ENCODE assay signal across 8 cellular contexts in genomic region chr10:116796910-116797513, GRCh38. TPM values are rescaled to one million over a fixed set of nuclear protein-coding genes. Genes with fewer than 3 reads are reported as not detected.
DNase-seq lines count a peak whose midpoint lies in the region; ATAC-seq and TF ChIP-seq lines count a peak whose summit lies in the region.

No MANE protein-coding gene starts in this region.

- TF ChIP-seq CTCF in AG10803 (conservative IDR thresholded peaks at IDR 0.05; ENCODE audit: low read length), result peak; percentile 97

- POLR2A ChIA-PET in activated CD4-positive, alpha-beta T cell treated with anti-CD3 and anti-CD28 coated beads, Interleukin-2, amount 10 ng/mL, durations not matched to agents 7 days and 5 days (lab: Charles Lee), result interaction anchor here (0.7 kb wide), 1 partner anchor 10 kb away, joined by 3 read pairs; no protein-coding TSS in a partner anchor

- DNase-seq in AG10803 (ENCODE audit: low read depth) (peak; percentile 58), NCI-H510A (lab: John Stamatoyannopoulos, UW) (peak; percentile 31), dermis blood vessel endothelial cell (peak; percentile 86), lung microvascular endothelial cell (ENCODE audit: low read depth in 2 of 2) (peak; percentile 79 to 86)
- peak; percentile 75 for DNase-seq in activated CD4-positive, alpha-beta T cell treated with anti-CD3 and anti-CD28 coated beads, Interleukin-2, amount 10 ng/mL, durations not matched to agents 7 days and 5 days
- DNase-seq in stimulated activated CD8-positive, alpha-beta memory T cell treated with anti-CD3 and anti-CD28 coated beads, Interleukin-15, amount 100 ng/mL, for 48 hours (ENCODE audit: low read depth in 2 of 2), result peak; percentile 31 to 49

- H3K4me3 Mint-ChIP-seq in activated CD4-positive, alpha-beta T cell treated with anti-CD3 and anti-CD28 coated beads, Interleukin-2, amount 10 ng/mL, durations not matched to agents 7 days and 5 days, result no peak overlapping the region

- no peak overlapping the region for H3K27ac Mint-ChIP-seq in activated CD4-positive, alpha-beta T cell treated with anti-CD3 and anti-CD28 coated beads, Interleukin-2, amount 10 ng/mL, durations not matched to agents 7 days and 5 days

- no peak overlapping the region for H3K4me3 ChIP-seq in AG10803 (ENCODE audit: low read length)

- H3K27me3 Mint-ChIP-seq in activated CD4-positive, alpha-beta T cell treated with anti-CD3 and anti-CD28 coated beads, Interleukin-2, amount 10 ng/mL, durations not matched to agents 7 days and 5 days, result peaks cover 4% of the 10 kb centered on the region

- ATAC-seq in GM18868 (IDR thresholded peaks at IDR 0.05; ENCODE audit: unreplicated experiment), result peak; percentile 94
- ATAC-seq in HG03196 (IDR thresholded peaks at IDR 0.05; ENCODE audit: unreplicated experiment), result peak; percentile 84

- CTCF ChIA-PET in activated CD4-positive, alpha-beta T cell treated with anti-CD3 and anti-CD28 coated beads, Interleukin-2, amount 10 ng/mL, durations not matched to agents 7 days and 5 days (lab: Charles Lee), result interaction anchor here (1.1 to 7.6 kb wide), 5 partner anchors 9 to 420 kb away, joined by 4 to 46 read pairs (median 11); no protein-coding TSS in a partner anchor

- no peaks in the 10 kb centered on the region for H3K9me3 Mint-ChIP-seq in activated CD4-positive, alpha-beta T cell treated with anti-CD3 and anti-CD28 coated beads, Interleukin-2, amount 10 ng/mL, durations not matched to agents 7 days and 5 days

- H3K36me3 Mint-ChIP-seq in activated CD4-positive, alpha-beta T cell treated with anti-CD3 and anti-CD28 coated beads, Interleukin-2, amount 10 ng/mL, durations not matched to agents 7 days and 5 days (ENCODE audit: low read depth), result no peaks in the 10 kb centered on the region

- H3K4me1 Mint-ChIP-seq in activated CD4-positive, alpha-beta T cell treated with anti-CD3 and anti-CD28 coated beads, Interleukin-2, amount 10 ng/mL, durations not matched to agents 7 days and 5 days, result no peaks in the 10 kb centered on the region

RNA-seq across cellular contexts. Expression of gene ENO4, which starts 52.3 kb away (rescaled TPM):
- total RNA-seq in activated CD4-positive, alpha-beta T cell treated with anti-CD3 and anti-CD28 coated beads, Interleukin-2, amount 10 ng/mL, durations not matched to agents 7 days and 5 days, result not detected
- not detected in 2 replicates for total RNA-seq in dermis blood vessel endothelial cell
- total RNA-seq in lung microvascular endothelial cell, result not detected in 2 replicates

RNA-seq across cellular contexts. Expression of gene HSPA12A, which starts 54.6 kb away (rescaled TPM):
- under 1 TPM in 1 of 2 experiments, not detected in 1; 0.08 TPM for total RNA-seq in activated CD4-positive, alpha-beta T cell treated with anti-CD3 and anti-CD28 coated beads, Interleukin-2, amount 10 ng/mL, durations not matched to agents 7 days and 5 days
- total RNA-seq in dermis blood vessel endothelial cell (0.56 and 0.68 TPM in 2 replicates), lung microvascular endothelial cell (0.44 and 0.79 TPM in 2 replicates)

Comparison
In these comparisons a context has a peak if more than half of its experiments do, and no peak if none do; other contexts are left out.
1. DNase-seq: peak in every context shown above with its lines; median percentile 86 in dermis blood vessel endothelial cell; 82 in lung microvascular endothelial cell; 75 in activated CD4-positive, alpha-beta T cell treated with anti-CD3 and anti-CD28 coated beads, Interleukin-2, amount 10 ng/mL, durations not matched to agents 7 days and 5 days; 58 in AG10803; 40 in stimulated activated CD8-positive, alpha-beta memory T cell treated with anti-CD3 and anti-CD28 coated beads, Interleukin-15, amount 100 ng/mL, for 48 hours; 31 in NCI-H510A.